2 cellular contexts compared by ENCODE assay signal in the genomic region with DNA sequence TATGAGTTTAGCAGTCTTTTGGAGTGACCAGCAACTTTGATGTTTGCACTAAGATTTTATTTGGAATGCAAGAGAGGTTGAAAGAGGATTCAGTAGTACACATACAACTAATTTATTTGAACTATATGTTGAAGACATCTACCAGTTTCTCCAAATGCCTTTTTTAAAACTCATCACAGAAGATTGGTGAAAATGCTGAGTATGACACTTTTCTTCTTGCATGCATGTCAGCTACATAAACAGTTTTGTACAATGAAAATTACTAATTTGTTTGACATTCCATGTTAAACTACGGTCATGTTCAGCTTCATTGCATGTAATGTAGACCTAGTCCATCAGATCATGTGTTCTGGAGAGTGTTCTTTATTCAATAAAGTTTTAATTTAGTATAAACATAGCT.
TF ChIP-seq lines count a peak whose summit lies in the region.

No MANE protein-coding gene starts in this region.

TF ChIP-seq in HepG2, 621 proteins besides CTCF, POLR2A, EP300 and RAD21 (continued from another document):
- TF ChIP-seq MLX (CRISPR knock-in tag; IDR thresholded peaks at IDR 0.05) (no peak), HOXA9 (CRISPR knock-in tag; IDR thresholded peaks at IDR 0.05; ENCODE audit: borderline replicate concordance) (no peak), BRF2 (CRISPR knock-in tag; IDR thresholded peaks at IDR 0.05) (no peak), UBTF (CRISPR knock-in tag; IDR thresholded peaks at IDR 0.05) (no peak), ATAD3A (CRISPR knock-in tag; IDR thresholded peaks at IDR 0.05) (no peak), ZNF256 (CRISPR knock-in tag; conservative IDR thresholded peaks at IDR 0.05) (no peak), TEAD2 (CRISPR knock-in tag; IDR thresholded peaks at IDR 0.05) (no peak), HMG20A (CRISPR knock-in tag; IDR thresholded peaks at IDR 0.05; ENCODE audit: borderline replicate concordance) (no peak), MAFK (conservative IDR thresholded peaks at IDR 0.05 in 1 of 2, IDR thresholded peaks at IDR 0.05 in 1 of 2; ENCODE audit: low read length in 2 of 2) (peak; percentile 89 to 94)
- TF ChIP-seq, protein P1, sequence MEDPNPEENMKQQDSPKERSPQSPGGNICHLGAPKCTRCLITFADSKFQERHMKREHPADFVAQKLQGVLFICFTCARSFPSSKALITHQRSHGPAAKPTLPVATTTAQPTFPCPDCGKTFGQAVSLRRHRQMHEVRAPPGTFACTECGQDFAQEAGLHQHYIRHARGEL (CRISPR knock-in tag; IDR thresholded peaks at IDR 0.05) = no peak
TF ChIP-seq in HepG2: peak in this region for 2.

TF ChIP-seq in WTC11, 78 proteins besides CTCF, POLR2A, EP300 and RAD21:
- TF ChIP-seq, protein P2, sequence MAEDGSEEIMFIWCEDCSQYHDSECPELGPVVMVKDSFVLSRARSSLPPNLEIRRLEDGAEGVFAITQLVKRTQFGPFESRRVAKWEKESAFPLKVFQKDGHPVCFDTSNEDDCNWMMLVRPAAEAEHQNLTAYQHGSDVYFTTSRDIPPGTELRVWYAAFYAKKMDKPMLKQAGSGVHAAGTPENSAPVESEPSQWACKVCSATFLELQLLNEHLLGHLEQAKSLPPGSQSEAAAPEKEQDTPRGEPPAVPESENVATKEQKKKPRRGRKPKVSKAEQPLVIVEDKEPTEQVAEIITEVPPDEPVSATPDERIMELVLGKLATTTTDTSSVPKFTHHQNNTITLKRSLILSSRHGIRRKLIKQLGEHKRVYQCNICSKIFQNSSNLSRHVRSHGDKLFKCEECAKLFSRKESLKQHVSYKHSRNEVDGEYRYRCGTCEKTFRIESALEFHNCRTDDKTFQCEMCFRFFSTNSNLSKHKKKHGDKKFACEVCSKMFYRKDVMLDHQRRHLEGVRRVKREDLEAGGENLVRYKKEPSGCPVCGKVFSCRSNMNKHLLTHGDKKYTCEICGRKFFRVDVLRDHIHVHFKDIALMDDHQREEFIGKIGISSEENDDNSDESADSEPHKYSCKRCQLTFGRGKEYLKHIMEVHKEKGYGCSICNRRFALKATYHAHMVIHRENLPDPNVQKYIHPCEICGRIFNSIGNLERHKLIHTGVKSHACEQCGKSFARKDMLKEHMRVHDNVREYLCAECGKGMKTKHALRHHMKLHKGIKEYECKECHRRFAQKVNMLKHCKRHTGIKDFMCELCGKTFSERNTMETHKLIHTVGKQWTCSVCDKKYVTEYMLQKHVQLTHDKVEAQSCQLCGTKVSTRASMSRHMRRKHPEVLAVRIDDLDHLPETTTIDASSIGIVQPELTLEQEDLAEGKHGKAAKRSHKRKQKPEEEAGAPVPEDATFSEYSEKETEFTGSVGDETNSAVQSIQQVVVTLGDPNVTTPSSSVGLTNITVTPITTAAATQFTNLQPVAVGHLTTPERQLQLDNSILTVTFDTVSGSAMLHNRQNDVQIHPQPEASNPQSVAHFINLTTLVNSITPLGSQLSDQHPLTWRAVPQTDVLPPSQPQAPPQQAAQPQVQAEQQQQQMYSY (CRISPR knock-in tag; IDR thresholded peaks at IDR 0.05) = no peak
- TF ChIP-seq, protein P3, sequence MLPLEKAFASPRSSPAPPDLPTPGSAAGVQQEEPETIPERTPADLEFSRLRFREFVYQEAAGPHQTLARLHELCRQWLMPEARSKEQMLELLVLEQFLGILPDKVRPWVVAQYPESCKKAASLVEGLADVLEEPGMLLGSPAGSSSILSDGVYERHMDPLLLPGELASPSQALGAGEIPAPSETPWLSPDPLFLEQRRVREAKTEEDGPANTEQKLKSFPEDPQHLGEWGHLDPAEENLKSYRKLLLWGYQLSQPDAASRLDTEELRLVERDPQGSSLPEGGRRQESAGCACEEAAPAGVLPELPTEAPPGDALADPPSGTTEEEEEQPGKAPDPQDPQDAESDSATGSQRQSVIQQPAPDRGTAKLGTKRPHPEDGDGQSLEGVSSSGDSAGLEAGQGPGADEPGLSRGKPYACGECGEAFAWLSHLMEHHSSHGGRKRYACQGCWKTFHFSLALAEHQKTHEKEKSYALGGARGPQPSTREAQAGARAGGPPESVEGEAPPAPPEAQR (CRISPR knock-in tag; IDR thresholded peaks at IDR 0.05) = no peak
- TF ChIP-seq ZNF416 (CRISPR knock-in tag; IDR thresholded peaks at IDR 0.05) (no peak), STAT6 (CRISPR knock-in tag; conservative IDR thresholded peaks at IDR 0.05; ENCODE audit: low read depth) (no peak), USF2 (CRISPR knock-in tag; IDR thresholded peaks at IDR 0.05) (no peak), RORB (CRISPR knock-in tag; IDR thresholded peaks at IDR 0.05) (no peak), E2F5 (CRISPR knock-in tag; IDR thresholded peaks at IDR 0.05) (no peak), JUN (CRISPR knock-in tag; IDR thresholded peaks at IDR 0.05) (no peak), SMAD4 (CRISPR knock-in tag; IDR thresholded peaks at IDR 0.05) (no peak), GRHL2 (CRISPR knock-in tag; IDR thresholded peaks at IDR 0.05; ENCODE audit: insufficient replicate concordance, severe bottlenecking) (no peak), ZMAT4 (CRISPR knock-in tag; IDR thresholded peaks at IDR 0.05) (no peak), NR2C2 (CRISPR knock-in tag; IDR thresholded peaks at IDR 0.05) (no peak), ATF3 (CRISPR knock-in tag; conservative IDR thresholded peaks at IDR 0.05) (no peak), CREM (CRISPR knock-in tag; IDR thresholded peaks at IDR 0.05) (no peak), ETV6 (CRISPR knock-in tag; IDR thresholded peaks at IDR 0.05) (no peak), HMGA2 (CRISPR knock-in tag; IDR thresholded peaks at IDR 0.05) (no peak), OVOL2 (CRISPR knock-in tag; IDR thresholded peaks at IDR 0.05; ENCODE audit: borderline replicate concordance) (no peak)
- TF ChIP-seq, protein P4, sequence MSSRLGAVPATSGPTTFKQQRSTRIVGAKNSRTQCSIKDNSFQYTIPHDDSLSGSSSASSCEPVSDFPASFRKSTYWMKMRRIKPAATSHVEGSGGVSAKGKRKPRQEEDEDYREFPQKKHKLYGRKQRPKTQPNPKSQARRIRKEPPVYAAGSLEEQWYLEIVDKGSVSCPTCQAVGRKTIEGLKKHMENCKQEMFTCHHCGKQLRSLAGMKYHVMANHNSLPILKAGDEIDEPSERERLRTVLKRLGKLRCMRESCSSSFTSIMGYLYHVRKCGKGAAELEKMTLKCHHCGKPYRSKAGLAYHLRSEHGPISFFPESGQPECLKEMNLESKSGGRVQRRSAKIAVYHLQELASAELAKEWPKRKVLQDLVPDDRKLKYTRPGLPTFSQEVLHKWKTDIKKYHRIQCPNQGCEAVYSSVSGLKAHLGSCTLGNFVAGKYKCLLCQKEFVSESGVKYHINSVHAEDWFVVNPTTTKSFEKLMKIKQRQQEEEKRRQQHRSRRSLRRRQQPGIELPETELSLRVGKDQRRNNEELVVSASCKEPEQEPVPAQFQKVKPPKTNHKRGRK (CRISPR knock-in tag; IDR thresholded peaks at IDR 0.05; ENCODE audit: borderline replicate concordance) = no peak
- TF ChIP-seq, protein P5, sequence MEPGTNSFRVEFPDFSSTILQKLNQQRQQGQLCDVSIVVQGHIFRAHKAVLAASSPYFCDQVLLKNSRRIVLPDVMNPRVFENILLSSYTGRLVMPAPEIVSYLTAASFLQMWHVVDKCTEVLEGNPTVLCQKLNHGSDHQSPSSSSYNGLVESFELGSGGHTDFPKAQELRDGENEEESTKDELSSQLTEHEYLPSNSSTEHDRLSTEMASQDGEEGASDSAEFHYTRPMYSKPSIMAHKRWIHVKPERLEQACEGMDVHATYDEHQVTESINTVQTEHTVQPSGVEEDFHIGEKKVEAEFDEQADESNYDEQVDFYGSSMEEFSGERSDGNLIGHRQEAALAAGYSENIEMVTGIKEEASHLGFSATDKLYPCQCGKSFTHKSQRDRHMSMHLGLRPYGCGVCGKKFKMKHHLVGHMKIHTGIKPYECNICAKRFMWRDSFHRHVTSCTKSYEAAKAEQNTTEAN (CRISPR knock-in tag; IDR thresholded peaks at IDR 0.05) = no peak
